2 cellular contexts compared by ENCODE assay signal in genomic region chr16:74275031-74275636, GRCh38.
A peak's percentile ranks its signal among the peaks of the same experiment; 100 is the strongest.
TF ChIP-seq lines count a peak whose summit lies in the region.

No MANE protein-coding gene starts in this region.

TF ChIP-seq in K562, 482 proteins besides CTCF, POLR2A, EP300 and RAD21:
- TF ChIP-seq, protein P1, sequence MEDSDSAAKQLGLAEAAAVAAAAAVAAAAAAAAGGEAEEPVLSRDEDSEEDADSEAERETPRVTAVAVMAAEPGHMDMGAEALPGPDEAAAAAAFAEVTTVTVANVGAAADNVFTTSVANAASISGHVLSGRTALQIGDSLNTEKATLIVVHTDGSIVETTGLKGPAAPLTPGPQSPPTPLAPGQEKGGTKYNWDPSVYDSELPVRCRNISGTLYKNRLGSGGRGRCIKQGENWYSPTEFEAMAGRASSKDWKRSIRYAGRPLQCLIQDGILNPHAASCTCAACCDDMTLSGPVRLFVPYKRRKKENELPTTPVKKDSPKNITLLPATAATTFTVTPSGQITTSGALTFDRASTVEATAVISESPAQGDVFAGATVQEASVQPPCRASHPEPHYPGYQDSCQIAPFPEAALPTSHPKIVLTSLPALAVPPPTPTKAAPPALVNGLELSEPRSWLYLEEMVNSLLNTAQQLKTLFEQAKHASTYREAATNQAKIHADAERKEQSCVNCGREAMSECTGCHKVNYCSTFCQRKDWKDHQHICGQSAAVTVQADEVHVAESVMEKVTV (CRISPR knock-in tag; IDR thresholded peaks at IDR 0.05), result 0 out of 2 replicates have a peak, but pooled peaks have one; percentile 33
- TF ChIP-seq RFX1 (IDR thresholded peaks at IDR 0.05) (no peak), ZNF449 (CRISPR knock-in tag; IDR thresholded peaks at IDR 0.05) (no peak)
- TF ChIP-seq, protein P2, sequence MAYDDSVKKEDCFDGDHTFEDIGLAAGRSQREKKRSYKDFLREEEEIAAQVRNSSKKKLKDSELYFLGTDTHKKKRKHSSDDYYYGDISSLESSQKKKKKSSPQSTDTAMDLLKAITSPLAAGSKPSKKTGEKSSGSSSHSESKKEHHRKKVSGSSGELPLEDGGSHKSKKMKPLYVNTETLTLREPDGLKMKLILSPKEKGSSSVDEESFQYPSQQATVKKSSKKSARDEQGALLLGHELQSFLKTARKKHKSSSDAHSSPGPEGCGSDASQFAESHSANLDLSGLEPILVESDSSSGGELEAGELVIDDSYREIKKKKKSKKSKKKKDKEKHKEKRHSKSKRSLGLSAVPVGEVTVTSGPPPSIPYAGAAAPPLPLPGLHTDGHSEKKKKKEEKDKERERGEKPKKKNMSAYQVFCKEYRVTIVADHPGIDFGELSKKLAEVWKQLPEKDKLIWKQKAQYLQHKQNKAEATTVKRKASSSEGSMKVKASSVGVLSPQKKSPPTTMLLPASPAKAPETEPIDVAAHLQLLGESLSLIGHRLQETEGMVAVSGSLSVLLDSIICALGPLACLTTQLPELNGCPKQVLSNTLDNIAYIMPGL (CRISPR knock-in tag; IDR thresholded peaks at IDR 0.05), result no peak

TF ChIP-seq in WTC11, 78 proteins besides CTCF, POLR2A, EP300 and RAD21:
- TF ChIP-seq, protein P3, sequence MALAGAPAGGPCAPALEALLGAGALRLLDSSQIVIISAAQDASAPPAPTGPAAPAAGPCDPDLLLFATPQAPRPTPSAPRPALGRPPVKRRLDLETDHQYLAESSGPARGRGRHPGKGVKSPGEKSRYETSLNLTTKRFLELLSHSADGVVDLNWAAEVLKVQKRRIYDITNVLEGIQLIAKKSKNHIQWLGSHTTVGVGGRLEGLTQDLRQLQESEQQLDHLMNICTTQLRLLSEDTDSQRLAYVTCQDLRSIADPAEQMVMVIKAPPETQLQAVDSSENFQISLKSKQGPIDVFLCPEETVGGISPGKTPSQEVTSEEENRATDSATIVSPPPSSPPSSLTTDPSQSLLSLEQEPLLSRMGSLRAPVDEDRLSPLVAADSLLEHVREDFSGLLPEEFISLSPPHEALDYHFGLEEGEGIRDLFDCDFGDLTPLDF (CRISPR knock-in tag; IDR thresholded peaks at IDR 0.05), result no peak
- no peak for TF ChIP-seq TP53 (CRISPR knock-in tag; IDR thresholded peaks at IDR 0.05)
- TF ChIP-seq USF2 (CRISPR knock-in tag; IDR thresholded peaks at IDR 0.05), result no peak
- TF ChIP-seq FOXJ3 (CRISPR knock-in tag; IDR thresholded peaks at IDR 0.05; ENCODE audit: borderline replicate concordance), result no peak
- TF ChIP-seq FOXP1 (CRISPR knock-in tag; IDR thresholded peaks at IDR 0.05; ENCODE audit: borderline replicate concordance), result no peak
